8 cellular contexts compared by ENCODE assay signal in genomic region chr7:143289421-143289820, GRCh38. TPM values are rescaled to one million over a fixed set of nuclear protein-coding genes. Genes with fewer than 3 reads are reported as not detected.
DNase-seq lines count a peak whose midpoint lies in the region; ATAC-seq and TF ChIP-seq lines count a peak whose summit lies in the region.
"Had no signal": no experiment of that assay in that cellular context is flagged by ENCODE, and none has a peak within 500 bp of the region (broad histone marks: within the 10 kb centered on the region; RNA-seq: fewer than 3 reads in every experiment).

No MANE protein-coding gene starts in this region.

- no peak for TF ChIP-seq EP300 in sigmoid colon (IDR thresholded peaks at IDR 0.05)

- peak overlapping the region; percentile 95 for H3K4me3 ChIP-seq in H7 (ENCODE audit: insufficient read depth, low read depth, low read length)
- peak overlapping the region; percentile 97 to 98 for H3K4me3 ChIP-seq in Panc1 (ENCODE audit: low read depth in 2 of 2, low read length in 2 of 2)
- peak overlapping the region; percentile 80 for H3K4me3 ChIP-seq in epithelial cell of esophagus (ENCODE audit: low read length)
- peak overlapping the region; percentile 88 to 99 (median 94) for H3K4me3 ChIP-seq in sigmoid colon

- CTCF ChIA-PET in Panc1 (lab: Charles Lee): no interaction called here

- intact Hi-C loops in Panc1 (cut with micrococcal nuclease; ENCODE audit: unreplicated experiment): no loop called here
- intact Hi-C loops in sigmoid colon (cut with DNase I): loop anchor here (2.0 to 5.0 kb wide), 2 partner anchors 25 to 93 kb away; partner anchors contain the start of gene ZYX

- H3K4me1 ChIP-seq in Panc1 (ENCODE audit: control insufficient read depth, insufficient read depth, low read length) (peaks cover 21% of the 10 kb centered on the region), sigmoid colon (peaks cover 0 to 32% (median 27%) of the 10 kb centered on the region in 4 donors)

- 7 to 18% methylated on average over 6 of the region's 6 CpGs for WGBS in sigmoid colon, 2 donors

- POLR2A ChIA-PET in Panc1 (lab: Charles Lee): interaction anchor here (0.7 kb wide), 1 partner anchor 12 kb away, joined by 5 read pairs; no protein-coding TSS in a partner anchor

- H3K36me3 ChIP-seq in H7 (replicated peaks; ENCODE audit: control insufficient read depth, insufficient read depth, low read length): peaks cover 20% of the 10 kb centered on the region
- peaks cover 16% of the 10 kb centered on the region for H3K36me3 ChIP-seq in Panc1 (ENCODE audit: control insufficient read depth, insufficient read depth, low read length)
- peaks cover 18 to 32% (median 28%) of the 10 kb centered on the region in 4 donors for H3K36me3 ChIP-seq in sigmoid colon

- no peak for ATAC-seq in Panc1
- no peak for ATAC-seq in HG03280 (IDR thresholded peaks at IDR 0.05; ENCODE audit: unreplicated experiment)
- ATAC-seq in HG02763 (IDR thresholded peaks at IDR 0.05; ENCODE audit: unreplicated experiment): no peak
- ATAC-seq: sciatic nerve had no signal

- TF ChIP-seq CTCF in Panc1 (IDR thresholded peaks at IDR 0.05): no peak
- no peak for TF ChIP-seq CTCF in epithelial cell of esophagus (IDR thresholded peaks at IDR 0.05; ENCODE audit: insufficient read depth, low read depth, low read length, missing control alignments)
- no peak for TF ChIP-seq CTCF in sigmoid colon (IDR thresholded peaks at IDR 0.05)

- in situ Hi-C loops in Panc1 (cut with HindIII; ENCODE audit: low pct_unique_long_range_greater_than_20kb, low sequenced_read_pairs): no loop called here

- H3K27ac ChIP-seq in Panc1 (ENCODE audit: low read length) (peak overlapping the region; percentile 96), sigmoid colon (peak overlapping the region; percentile 91 to 95 (median 94))

- H3K27me3 ChIP-seq in H7 (ENCODE audit: control insufficient read depth, insufficient read depth, low read length) (peaks cover 23% of the 10 kb centered on the region), Panc1 (ENCODE audit: control insufficient read depth, insufficient read depth, low read length) (no peaks in the 10 kb centered on the region), sigmoid colon (no peaks in the 10 kb centered on the region)

- DNase-seq in H7 (no peak), Panc1 (ENCODE audit: low read depth, low spot score) (no peak), epithelial cell of esophagus (ENCODE audit: low read depth) (no peak), sigmoid colon (no peak), middle frontal gyrus (ENCODE audit: extremely low spot score, low spot score) (no peak)

- H3K9me3 ChIP-seq in Panc1 (ENCODE audit: control insufficient read depth, insufficient read depth, low read depth, low read length) (peaks cover 4% of the 10 kb centered on the region; the same call in 1 of the 2 replicates), sigmoid colon (no peaks in the 10 kb centered on the region)

- TF ChIP-seq POLR2A in sigmoid colon (IDR thresholded peaks at IDR 0.05): no peak

- BruUV-seq in Panc1 (replicated peaks; lab: Mats Ljungman, UMichigan): no TSS peak

RNA-seq across cellular contexts. Expression of gene CASP2, which starts 1.3 kb away (rescaled TPM):
- 12.2 and 13.1 TPM in 2 replicates for total RNA-seq in H7 (2014; rRNA removed; shearing (Covaris generic))
- total RNA-seq in Panc1 (2021; ENCODE audit: unreplicated experiment): 47.4 TPM
- polyA plus RNA-seq in Panc1 (2012; ENCODE audit: insufficient read length): 18.7 TPM
- 10 to 100 TPM in 1 of 4 donors, 1 to 10 TPM in 3; 7.1 to 14.4 (median 7.8) TPM for total RNA-seq in sigmoid colon
- 10 to 100 TPM in 1 of 3 donors, 1 to 10 TPM in 2; 6.0 to 16.2 (median 6.0) TPM for polyA plus RNA-seq in sigmoid colon

RNA-seq across cellular contexts. Expression of gene TMEM139, which starts 4.7 kb away (rescaled TPM):
- total RNA-seq in H7 (2014; rRNA removed; shearing (Covaris generic)): 1.2 and 2.5 TPM in 2 replicates
- total RNA-seq in Panc1 (2021; ENCODE audit: unreplicated experiment) (2.0 TPM), sigmoid colon (under 1 TPM in 1 of 4 donors, not detected in 3; 0.71 TPM)
- 2.4 TPM for polyA plus RNA-seq in Panc1 (2012; ENCODE audit: insufficient read length)
- 10 to 100 TPM; 26.4 to 58.5 (median 54.8) TPM for polyA plus RNA-seq in sigmoid colon

RNA-seq across cellular contexts. Expression of gene GSTK1, which starts 26.2 kb away (rescaled TPM):
- 51.8 and 51.9 TPM in 2 replicates for total RNA-seq in H7 (2014; rRNA removed; shearing (Covaris generic))
- total RNA-seq in Panc1 (2021; ENCODE audit: unreplicated experiment) (100 TPM), sigmoid colon (100 to 1,000 TPM; 111 to 168 (median 134) TPM)
- polyA plus RNA-seq in Panc1 (2012; ENCODE audit: insufficient read length): 94.9 TPM
- 100 to 1,000 TPM; 158 to 247 (median 234) TPM for polyA plus RNA-seq in sigmoid colon

RNA-seq across cellular contexts. Expression of gene CLCN1, which starts 26.5 kb away (rescaled TPM):
- total RNA-seq in H7 (2014; rRNA removed; shearing (Covaris generic)): 0.11 and 0.21 TPM in 2 replicates
- total RNA-seq in Panc1 (2021; ENCODE audit: unreplicated experiment) (0.15 TPM), sigmoid colon (under 1 TPM in 1 of 4 donors, not detected in 3; 0.14 TPM)
- polyA plus RNA-seq in Panc1 (2012; ENCODE audit: insufficient read length): 0.21 TPM
- polyA plus RNA-seq in sigmoid colon: under 1 TPM in 1 of 3 donors, not detected in 2; 0.15 TPM
- total RNA-seq: sciatic nerve had no signal
